ENCODE assay signal across 8 cellular contexts in genomic region chr16:77236063-77236511, GRCh38. TPM values are rescaled to one million over a fixed set of nuclear protein-coding genes. Genes with fewer than 3 reads are reported as not detected.
A peak's percentile ranks its signal among the peaks of the same experiment; 100 is the strongest.
DNase-seq lines count a peak whose midpoint lies in the region; ATAC-seq, FAIRE-seq and TF ChIP-seq lines count a peak whose summit lies in the region.

No MANE protein-coding gene starts in this region.

- no peaks in the 10 kb centered on the region for H3K36me3 ChIP-seq in BJ (ENCODE audit: control insufficient read depth, insufficient read depth, low read length)
- H3K36me3 ChIP-seq in HepG2 (replicated peaks in 1 of 2; ENCODE audit: control insufficient read depth in 1 of 2, insufficient read depth in 2 of 2, low read length in 2 of 2) = no peaks in the 10 kb centered on the region

- peaks cover 2% of the 10 kb centered on the region; the same call in 1 of the 2 replicates for H3K27me3 ChIP-seq in BJ (ENCODE audit: control insufficient read depth, insufficient read depth, low read length)
- H3K27me3 ChIP-seq in HepG2 (ENCODE audit: control insufficient read depth in 1 of 2, insufficient read depth in 2 of 2, low read length in 2 of 2) = peaks cover 0 to 41% of the 10 kb centered on the region in 2 experiments

- in situ Hi-C loops in HepG2 (cut with HindIII; ENCODE audit: extremely low pct_ligation_motif_present, low pct_unique_long_range_greater_than_20kb) = loop anchor here (5.0 to 25.0 kb wide), 2 partner anchors 351 to 726 kb away; no protein-coding TSS in a partner anchor

- TF ChIP-seq CTCF in BJ (IDR thresholded peaks at IDR 0.05; ENCODE audit: insufficient read depth, low read depth, low read length) (peak; percentile 100), HepG2 (CRISPR knock-in tag; IDR thresholded peaks at IDR 0.05) (peak; percentile 100)

- no peak overlapping the region for H3K9ac ChIP-seq in HepG2 (ENCODE audit: insufficient read depth, low read depth, low read length)

- BruUV-seq in HepG2 (replicated peaks; lab: Mats Ljungman, UMichigan) = no TSS peak

- H3K4me1 ChIP-seq in HepG2 (ENCODE audit: insufficient read depth, low read length) = no peaks in the 10 kb centered on the region

- no peaks in the 10 kb centered on the region for H4K20me1 ChIP-seq in HepG2 (ENCODE audit: insufficient read depth, low read length)

- POLR2A ChIA-PET in BJ (lab: Charles Lee) = no interaction called here
- POLR2A ChIA-PET in HepG2 (lab: Yijun Ruan, JAX) = no interaction called here

- DNase-seq in BJ (ENCODE audit: low read depth) (no peak), GM19239 (ENCODE audit: insufficient read length, low spot score) (peak; percentile 72), NCI-H510A (lab: John Stamatoyannopoulos, UW) (peak; percentile 55), cerebellum (ENCODE audit: low spot score) (peak; percentile 89), HepG2 (ENCODE audit: low spot score) (peak; percentile 80)
- peak; percentile 84 to 85 for DNase-seq in activated CD4-positive, alpha-beta T cell treated with anti-CD3 and anti-CD28 coated beads for 24 hours (ENCODE audit: low read depth in 2 of 2)
- DNase-seq in stimulated activated CD4-positive, alpha-beta T cell treated with anti-CD3 and anti-CD28 coated beads, Interleukin-4, amount 100 ng/mL, for 4 hours = peak; percentile 80 to 86

- WGBS in HepG2 (ENCODE audit: low lambda C conversion rate) = 3% methylated on average over 5 of the region's 21 CpGs

- FAIRE-seq in GM19239 (lab: Jason Lieb, UNC) (peak; percentile 75), HepG2 (lab: Jason Lieb, UNC) (peak; percentile 95)

- no peaks in the 10 kb centered on the region for H3K9me3 ChIP-seq in HepG2 (ENCODE audit: low read length)

- no peak overlapping the region for H3K27ac ChIP-seq in HepG2 (ENCODE audit: extremely low read length, insufficient read depth, low read length)

- peak; percentile 100 for TF ChIP-seq RAD21 in HepG2 (CRISPR knock-in tag; IDR thresholded peaks at IDR 0.05)

- 0 out of 2 replicates have a peak overlapping the region, but pooled peaks have one; percentile 3 for H3K4me2 ChIP-seq in HepG2 (ENCODE audit: low read depth, low read length)

- CTCF ChIA-PET in BJ (lab: Yijun Ruan, JAX) = interaction anchor here (0.6 to 14.9 kb wide), 36 partner anchors 8 to 851 kb away, joined by 3 to 302 read pairs (median 4); no protein-coding TSS in a partner anchor
- CTCF ChIA-PET in HepG2 (lab: Yijun Ruan, JAX; ENCODE audit: low intra/inter-chr PET ratio, low total read pairs) = interaction anchor here (0.6 to 5.5 kb wide), 8 partner anchors 343 to 736 kb away, joined by 3 to 354 read pairs (median 6); no protein-coding TSS in a partner anchor

- H3K79me2 ChIP-seq in HepG2 (ENCODE audit: insufficient read depth, low read length) = no peaks in the 10 kb centered on the region

- intact Hi-C loops in HepG2 (cut with micrococcal nuclease; ENCODE audit: unreplicated experiment) = loop anchor here (1.0 to 10.0 kb wide), 7 partner anchors 170 to 861 kb away; partner anchors contain the start of gene WWOX

- ATAC-seq in HG03354 (IDR thresholded peaks at IDR 0.05; ENCODE audit: poor library complexity, severe bottlenecking, unreplicated experiment) (peak; percentile 99), HepG2 (peak; percentile 98)

- no peak overlapping the region for H2AFZ ChIP-seq in HepG2 (ENCODE audit: low read length)

- TF ChIP-seq EP300 in HepG2 (IDR thresholded peaks at IDR 0.05; ENCODE audit: low read depth in 2 of 2, low read length in 2 of 2) = no peak
- no peak for TF ChIP-seq EP300 in HepG2 (CRISPR knock-in tag; IDR thresholded peaks at IDR 0.05; ENCODE audit: borderline replicate concordance)

- H3K4me3 ChIP-seq in BJ (ENCODE audit: low read depth, low read length) = no peak overlapping the region
- no peak overlapping the region for H3K4me3 ChIP-seq in HepG2 (replicated peaks in 1 of 3; ENCODE audit: insufficient read depth in 1 of 3, low read depth in 2 of 3, low read length in 3 of 3)

- TF ChIP-seq POLR2A in HepG2 (IDR thresholded peaks at IDR 0.05; ENCODE audit: insufficient read depth in 1 of 2, low read depth in 2 of 2, low read length in 2 of 2) = no peak

TF ChIP-seq in HepG2, 621 proteins besides CTCF, POLR2A, EP300 and RAD21 (continues in another document):
- no peak for TF ChIP-seq IKZF4 (CRISPR knock-in tag; IDR thresholded peaks at IDR 0.05; ENCODE audit: borderline replicate concordance, low read depth, not compliant biosample characterization)
- TF ChIP-seq ZFP36L1 (CRISPR knock-in tag; IDR thresholded peaks at IDR 0.05) = no peak
- no peak for TF ChIP-seq LCORL (IDR thresholded peaks at IDR 0.05)
- no peak for TF ChIP-seq LCORL (CRISPR knock-in tag; IDR thresholded peaks at IDR 0.05)
- no peak for TF ChIP-seq ZNF10 (CRISPR knock-in tag; IDR thresholded peaks at IDR 0.05; ENCODE audit: borderline replicate concordance, low read depth)
- TF ChIP-seq ZNF615 (CRISPR knock-in tag; IDR thresholded peaks at IDR 0.05; ENCODE audit: borderline replicate concordance) = no peak
- no peak for TF ChIP-seq AGO2 (optimal IDR thresholded peaks at IDR 0.05; ENCODE audit: low read depth, low read length)
- no peak for TF ChIP-seq ZBTB21 (CRISPR knock-in tag; IDR thresholded peaks at IDR 0.05)
- TF ChIP-seq, protein P1, sequence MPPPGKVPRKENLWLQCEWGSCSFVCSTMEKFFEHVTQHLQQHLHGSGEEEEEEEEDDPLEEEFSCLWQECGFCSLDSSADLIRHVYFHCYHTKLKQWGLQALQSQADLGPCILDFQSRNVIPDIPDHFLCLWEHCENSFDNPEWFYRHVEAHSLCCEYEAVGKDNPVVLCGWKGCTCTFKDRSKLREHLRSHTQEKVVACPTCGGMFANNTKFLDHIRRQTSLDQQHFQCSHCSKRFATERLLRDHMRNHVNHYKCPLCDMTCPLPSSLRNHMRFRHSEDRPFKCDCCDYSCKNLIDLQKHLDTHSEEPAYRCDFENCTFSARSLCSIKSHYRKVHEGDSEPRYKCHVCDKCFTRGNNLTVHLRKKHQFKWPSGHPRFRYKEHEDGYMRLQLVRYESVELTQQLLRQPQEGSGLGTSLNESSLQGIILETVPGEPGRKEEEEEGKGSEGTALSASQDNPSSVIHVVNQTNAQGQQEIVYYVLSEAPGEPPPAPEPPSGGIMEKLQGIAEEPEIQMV (CRISPR knock-in tag; IDR thresholded peaks at IDR 0.05; ENCODE audit: low read depth) = 0 out of 2 replicates have a peak, but pooled peaks have one; percentile 70

RNA-seq across cellular contexts. Expression of gene SYCE1L, which starts 36.9 kb away (rescaled TPM):
- polyA plus RNA-seq in BJ (2011; rRNA removed) (0.31 and 0.44 TPM in 2 replicates), HepG2 (2011; rRNA removed) (0.16 TPM in 1 of 2 replicates, not detected in the other)
- not detected in 2 replicates for polyA minus RNA-seq in BJ (2011; rRNA and poly(A)+ RNA removed)
- total RNA-seq in cerebellum (0.73 TPM), HepG2 (2016; rRNA removed; fragmentation: Illumina TruSeq; extraction: Trizol) (0.22 TPM in 1 of 2 replicates, not detected in the other)
- not detected in 2 replicates for total RNA-seq in HepG2 (2016; cell fraction: cytosol; rRNA removed; fragmentation: Illumina TruSeq; extraction: Trizol; ENCODE audit: low read depth)
- total RNA-seq in HepG2 (2016; cell fraction: insoluble cytoplasmic fraction; rRNA removed; fragmentation: Illumina TruSeq; extraction: Trizol) = not detected in 2 replicates
- total RNA-seq in HepG2 (2016; cell fraction: membrane; rRNA removed; fragmentation: Illumina TruSeq; extraction: Trizol) = 3.0 TPM in 1 of 2 replicates, not detected in the other
- total RNA-seq in HepG2 (2016; cell fraction: nucleus; rRNA removed; fragmentation: Illumina TruSeq; extraction: Trizol) = 0.63 TPM in 1 of 2 replicates, not detected in the other
- polyA plus RNA-seq in HepG2 (2011; cell fraction: cytosol; rRNA removed) = not detected in 2 replicates
- polyA plus RNA-seq in HepG2 (2011; cell fraction: nucleus; rRNA removed) = 0.61 and 0.74 TPM in 2 replicates
- polyA plus RNA-seq in HepG2 (2012) = 0.17 TPM in 1 of 2 replicates, not detected in the other
- polyA plus RNA-seq in HepG2 (2016; cell fraction: cytosol; fragmentation: Illumina TruSeq; extraction: Trizol; ENCODE audit: low read depth) = 0.26 TPM in 1 of 2 replicates, not detected in the other
- polyA plus RNA-seq in HepG2 (2016; cell fraction: insoluble cytoplasmic fraction; fragmentation: Illumina TruSeq; extraction: Trizol; ENCODE audit: low read depth) = not detected in 2 replicates
- not detected in 2 replicates for polyA plus RNA-seq in HepG2 (2016; cell fraction: membrane; fragmentation: Illumina TruSeq; extraction: Trizol; ENCODE audit: low read depth)
- 0.82 and 1.3 TPM in 2 replicates for polyA plus RNA-seq in HepG2 (2016; cell fraction: nucleus; fragmentation: Illumina TruSeq; extraction: Trizol; ENCODE audit: insufficient read depth, low read depth)
- not detected in 2 replicates for polyA minus RNA-seq in HepG2 (2011; rRNA and poly(A)+ RNA removed; ENCODE audit: low replicate concordance)
- not detected in 2 replicates for polyA minus RNA-seq in HepG2 (2011; cell fraction: cytosol; rRNA and poly(A)+ RNA removed)
- polyA minus RNA-seq in HepG2 (2011; cell fraction: nucleus; rRNA and poly(A)+ RNA removed) = not detected in 2 replicates

RNA-seq across cellular contexts. Expression of gene MON1B, which starts 45.1 kb away (rescaled TPM):
- polyA plus RNA-seq in BJ (2011; rRNA removed) (9.3 and 17.3 TPM in 2 replicates), HepG2 (2011; rRNA removed) (13.4 and 15.5 TPM in 2 replicates)
- polyA minus RNA-seq in BJ (2011; rRNA and poly(A)+ RNA removed) = 9.1 and 14.9 TPM in 2 replicates
- total RNA-seq in cerebellum (10.3 TPM), HepG2 (2016; rRNA removed; fragmentation: Illumina TruSeq; extraction: Trizol) (13.8 and 15.6 TPM in 2 replicates)
- 1.8 and 2.0 TPM in 2 replicates for total RNA-seq in HepG2 (2016; cell fraction: cytosol; rRNA removed; fragmentation: Illumina TruSeq; extraction: Trizol; ENCODE audit: low read depth)
- total RNA-seq in HepG2 (2016; cell fraction: insoluble cytoplasmic fraction; rRNA removed; fragmentation: Illumina TruSeq; extraction: Trizol) = 11.5 and 16.2 TPM in 2 replicates
- total RNA-seq in HepG2 (2016; cell fraction: membrane; rRNA removed; fragmentation: Illumina TruSeq; extraction: Trizol) = 5.9 and 6.3 TPM in 2 replicates
- total RNA-seq in HepG2 (2016; cell fraction: nucleus; rRNA removed; fragmentation: Illumina TruSeq; extraction: Trizol) = 13.9 and 18.2 TPM in 2 replicates
- polyA plus RNA-seq in HepG2 (2011; cell fraction: cytosol; rRNA removed) = 11.1 and 13.9 TPM in 2 replicates
- 54.1 and 62.7 TPM in 2 replicates for polyA plus RNA-seq in HepG2 (2011; cell fraction: nucleus; rRNA removed)
- polyA plus RNA-seq in HepG2 (2012) = 12.2 and 15.6 TPM in 2 replicates
- polyA plus RNA-seq in HepG2 (2016; cell fraction: cytosol; fragmentation: Illumina TruSeq; extraction: Trizol; ENCODE audit: low read depth) = 1.2 and 1.4 TPM in 2 replicates
- polyA plus RNA-seq in HepG2 (2016; cell fraction: insoluble cytoplasmic fraction; fragmentation: Illumina TruSeq; extraction: Trizol; ENCODE audit: low read depth) = 14.6 and 21.8 TPM in 2 replicates
- polyA plus RNA-seq in HepG2 (2016; cell fraction: membrane; fragmentation: Illumina TruSeq; extraction: Trizol; ENCODE audit: low read depth) = 5.9 and 6.0 TPM in 2 replicates
- polyA plus RNA-seq in HepG2 (2016; cell fraction: nucleus; fragmentation: Illumina TruSeq; extraction: Trizol; ENCODE audit: insufficient read depth, low read depth) = 42.3 and 49.3 TPM in 2 replicates
- polyA minus RNA-seq in HepG2 (2011; rRNA and poly(A)+ RNA removed; ENCODE audit: low replicate concordance) = 23.3 and 35.2 TPM in 2 replicates
- 12.0 and 12.8 TPM in 2 replicates for polyA minus RNA-seq in HepG2 (2011; cell fraction: cytosol; rRNA and poly(A)+ RNA removed)
- 15.9 and 18.8 TPM in 2 replicates for polyA minus RNA-seq in HepG2 (2011; cell fraction: nucleus; rRNA and poly(A)+ RNA removed)
